ENCODE assay signal across 15 cellular contexts in the genomic region with DNA sequence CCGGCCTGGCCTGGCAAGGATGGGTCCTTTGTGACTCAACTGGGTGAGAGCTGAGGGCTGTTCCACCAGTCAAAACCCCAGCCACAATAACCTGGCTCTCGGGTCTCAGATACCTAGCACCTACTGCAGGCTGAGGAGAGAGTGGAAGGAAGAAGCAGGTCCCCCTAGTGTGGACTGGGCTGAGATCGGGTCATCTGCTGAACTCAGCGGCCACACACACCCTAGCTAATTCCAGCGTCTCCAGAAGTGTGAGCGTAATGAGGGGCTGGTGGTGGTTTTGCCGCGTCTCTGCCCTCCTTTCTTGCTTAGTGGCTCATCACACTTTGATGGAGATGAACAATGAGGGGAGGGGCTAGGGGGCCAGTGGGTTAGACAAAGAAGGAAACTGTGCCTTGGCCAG.
A peak's percentile ranks its signal among the peaks of the same experiment; 100 is the strongest.
DNase-seq lines count a peak whose midpoint lies in the region; TF ChIP-seq lines count a peak whose summit lies in the region.
"Had no signal": no experiment of that assay in that cellular context is flagged by ENCODE, and none has a peak within 500 bp of the region (broad histone marks: within the 10 kb centered on the region; RNA-seq: fewer than 3 reads in every experiment).

No MANE protein-coding gene starts in this region.

- H3K14ac ChIP-seq in H9 (ENCODE audit: insufficient read depth, low read length): peak overlapping the region; percentile 34; the same call in 1 of the 2 replicates

- H2AFZ ChIP-seq in H9 (ENCODE audit: low read length) (no peak overlapping the region), neural progenitor cell (replicated peaks) (no peak overlapping the region), smooth muscle cell (ENCODE audit: low read depth) (no peak overlapping the region)

- no peak overlapping the region for H4K91ac ChIP-seq in H9 (ENCODE audit: insufficient read length, low read depth, low read length)

- no peak overlapping the region for H3K23ac ChIP-seq in H9 (ENCODE audit: insufficient read length, low read depth, low read length)

- no peak for TF ChIP-seq CTCF in H9 (conservative IDR thresholded peaks at IDR 0.05)
- no peak for TF ChIP-seq CTCF in neural progenitor cell (IDR thresholded peaks at IDR 0.05)
- no peak for TF ChIP-seq CTCF in testis (IDR thresholded peaks at IDR 0.05)
- TF ChIP-seq CTCF in smooth muscle cell (IDR thresholded peaks at IDR 0.05; ENCODE audit: borderline replicate concordance, insufficient read depth, poor library complexity, severe bottlenecking): no peak

- H2BK20ac ChIP-seq in H9 (ENCODE audit: low read depth, low read length, poor library complexity, severe bottlenecking): peak overlapping the region; percentile 14

- H2BK120ac ChIP-seq in H9 (ENCODE audit: low read depth, low read length, poor library complexity, severe bottlenecking): peak overlapping the region; percentile 19

- H4K5ac ChIP-seq in H9 (ENCODE audit: insufficient read length, low read depth, low read length): no peak overlapping the region

- no peak overlapping the region for H3T11ph ChIP-seq in H9 (ENCODE audit: low read length)

- H3K4me3 Mint-ChIP-seq in H9 (no peak overlapping the region), neural progenitor cell (no peak overlapping the region)
- H3K4me3 Mint-ChIP-seq: CD14-positive monocyte; CD4-positive, alpha-beta T cell; CD8-positive, alpha-beta memory T cell had no signal

- H3K36me3 Mint-ChIP-seq in H9 (ENCODE audit: insufficient read depth in 1 of 3, low read depth in 3 of 3) (no peaks in the 10 kb centered on the region), neural progenitor cell (no peaks in the 10 kb centered on the region)
- H3K36me3 Mint-ChIP-seq: CD14-positive monocyte had no signal

- H2BK12ac ChIP-seq in H9 (ENCODE audit: insufficient read length, low read depth, low read length): no peak overlapping the region

- H3K4me1 Mint-ChIP-seq in H9: peaks cover 7 to 8% of the 10 kb centered on the region in 2 experiments
- H3K4me1 Mint-ChIP-seq in neural progenitor cell: peaks cover 25% of the 10 kb centered on the region
- H3K4me1 Mint-ChIP-seq: CD14-positive monocyte; CD8-positive, alpha-beta memory T cell had no signal

- no peaks in the 10 kb centered on the region for H4K20me1 ChIP-seq in H9 (ENCODE audit: control insufficient read depth, insufficient read depth, insufficient read length)
- H4K20me1 ChIP-seq in neural progenitor cell (ENCODE audit: low read depth): no peaks in the 10 kb centered on the region
- no peaks in the 10 kb centered on the region for H4K20me1 ChIP-seq in smooth muscle cell (ENCODE audit: low read depth)

- H4K8ac ChIP-seq in H9 (replicated peaks; ENCODE audit: insufficient read length, low read depth, low read length): no peak overlapping the region

- no peak overlapping the region for H3K4ac ChIP-seq in H9 (ENCODE audit: low read depth, low read length)

- H3K27ac ChIP-seq in H9 (ENCODE audit: insufficient read length, low read depth, low read length) (no peak overlapping the region), neural progenitor cell (no peak overlapping the region), testis (peak overlapping the region; percentile 41 to 60), smooth muscle cell (ENCODE audit: low read depth) (no peak overlapping the region)

- no peaks in the 10 kb centered on the region for H3F3A ChIP-seq in neural progenitor cell (ENCODE audit: low read depth)
- H3F3A ChIP-seq in smooth muscle cell (ENCODE audit: low read depth): no peaks in the 10 kb centered on the region

- H3K79me2 ChIP-seq in H9 (ENCODE audit: insufficient read depth, low read length) (no peaks in the 10 kb centered on the region), neural progenitor cell (ENCODE audit: low read depth) (no peaks in the 10 kb centered on the region), smooth muscle cell (ENCODE audit: low read depth) (no peaks in the 10 kb centered on the region)

- H3K79me1 ChIP-seq in H9 (ENCODE audit: insufficient read depth, low read depth, low read length, poor library complexity, severe bottlenecking): no peaks in the 10 kb centered on the region

- no CpG with 5 or more reads among the region's 8 CpGs for WGBS in H9 (ENCODE audit: extremely low coverage, insufficient read length, low lambda C conversion rate)
- WGBS in testis, 2 donors: 80 to 81% methylated on average over 8 of the region's 8 CpGs
- 91% methylated on average over 8 of the region's 8 CpGs for WGBS in smooth muscle cell (ENCODE audit: low lambda C conversion rate)

- no peak for DNase-seq in H9
- DNase-seq in neural progenitor cell (ENCODE audit: low spot score): peak; percentile 52
- no peak for DNase-seq in testis
- no peak for DNase-seq in activated T-cell treated with anti-CD3 and anti-CD28 coated beads for 4 hours
- DNase-seq in DMS153 (lab: John Stamatoyannopoulos, UW): no peak
- no peak for DNase-seq in smooth muscle cell (lab: John Stamatoyannopoulos, UW; ENCODE audit: unreplicated experiment)
- DNase-seq: CD4-positive, alpha-beta T cell; CD8-positive, alpha-beta memory T cell; DMS 273 treated with DMSO at 0.1 percent for 48 hours; DMS53; DMS79 treated with DMSO at 0.1 percent for 48 hours; GF-D8; GOT3; HCEC 1CT had no signal

- H3K18ac ChIP-seq in H9 (ENCODE audit: insufficient read length, low read depth, low read length): peak overlapping the region; percentile 40

- H3K56ac ChIP-seq in H9 (ENCODE audit: insufficient read length, low read depth, low read length): no peak overlapping the region

- no peak overlapping the region for H3K27ac Mint-ChIP-seq in H9
- peak overlapping the region; percentile 59 for H3K27ac Mint-ChIP-seq in neural progenitor cell
- H3K27ac Mint-ChIP-seq: CD14-positive monocyte; CD4-positive, alpha-beta T cell had no signal

- no peak overlapping the region for H2BK5ac ChIP-seq in H9 (ENCODE audit: insufficient read length, low read length)

- H3K23me2 ChIP-seq in H9 (ENCODE audit: insufficient read length, low read depth, low read length, poor library complexity, severe bottlenecking): no peaks in the 10 kb centered on the region

- TF ChIP-seq POLR2A in testis (IDR thresholded peaks at IDR 0.05): no peak

- H3K9ac ChIP-seq in H9 (ENCODE audit: extremely low read depth, insufficient read length, low read length): no peak overlapping the region
- no peak overlapping the region for H3K9ac ChIP-seq in neural progenitor cell
- H3K9ac ChIP-seq in smooth muscle cell (ENCODE audit: low read depth): no peak overlapping the region

- peaks cover 3% of the 10 kb centered on the region; the same call in 1 of the 2 replicates for H3K4me1 ChIP-seq in H9 (ENCODE audit: insufficient read depth, low read length)
- H3K4me1 ChIP-seq in neural progenitor cell: peaks cover 20% of the 10 kb centered on the region
- peaks cover 7% of the 10 kb centered on the region for H3K4me1 ChIP-seq in testis
- no peaks in the 10 kb centered on the region for H3K4me1 ChIP-seq in smooth muscle cell (ENCODE audit: low read depth)

- no peak overlapping the region; the same call in 1 of the 2 replicates for H2BK15ac ChIP-seq in H9 (ENCODE audit: low read depth, low read length)

- H3K27me3 ChIP-seq in H9 (ENCODE audit: insufficient read depth, low read length): no peaks in the 10 kb centered on the region
- H3K27me3 ChIP-seq in neural progenitor cell: no peaks in the 10 kb centered on the region
- no peaks in the 10 kb centered on the region for H3K27me3 ChIP-seq in testis
- no peaks in the 10 kb centered on the region for H3K27me3 ChIP-seq in smooth muscle cell (ENCODE audit: low read depth)

- no peak overlapping the region for H3K4me2 ChIP-seq in H9 (ENCODE audit: insufficient read depth, insufficient read length, low read length)
- H3K4me2 ChIP-seq in neural progenitor cell: peak overlapping the region; percentile 42
- H3K4me2 ChIP-seq in smooth muscle cell: no peak overlapping the region

- no peaks in the 10 kb centered on the region for H3K36me3 ChIP-seq in neural progenitor cell
- H3K36me3 ChIP-seq in testis (ENCODE audit: low read depth, missing control alignments): no peaks in the 10 kb centered on the region
- no peaks in the 10 kb centered on the region for H3K36me3 ChIP-seq in smooth muscle cell (ENCODE audit: low read depth)

- H3K9me3 Mint-ChIP-seq in H9: no peaks in the 10 kb centered on the region
- no peaks in the 10 kb centered on the region for H3K9me3 Mint-ChIP-seq in neural progenitor cell
- H3K9me3 Mint-ChIP-seq: CD4-positive, alpha-beta T cell had no signal

- H3K4me3 ChIP-seq in neural progenitor cell (no peak overlapping the region), testis (no peak overlapping the region), smooth muscle cell (no peak overlapping the region)

- no peaks in the 10 kb centered on the region for H3K9me3 ChIP-seq in H9 (ENCODE audit: control insufficient read depth, low read depth, low read length)
- H3K9me3 ChIP-seq in neural progenitor cell (ENCODE audit: low read depth): no peaks in the 10 kb centered on the region
- H3K9me3 ChIP-seq in testis: no peaks in the 10 kb centered on the region
- no peaks in the 10 kb centered on the region for H3K9me3 ChIP-seq in smooth muscle cell (replicated peaks; ENCODE audit: low read depth)

- H3K27me3 Mint-ChIP-seq in H9 (ENCODE audit: low read depth) (no peaks in the 10 kb centered on the region), neural progenitor cell (ENCODE audit: insufficient read depth, low read depth) (peaks cover 5% of the 10 kb centered on the region)
- H3K27me3 Mint-ChIP-seq: CD4-positive, alpha-beta T cell; CD8-positive, alpha-beta memory T cell had no signal

- intact Hi-C loops in testis (cut with DNase I; ENCODE audit: low total_unique reads): no loop called here

- H2AK5ac ChIP-seq in H9 (ENCODE audit: insufficient read length, low read length): no peak overlapping the region

Comparison
In these comparisons a context has a peak if more than half of its experiments do, and no peak if none do; other contexts are left out.
1. H3K27ac ChIP-seq: peak in testis (2 of 2); none in H9 (single experiment), neural progenitor cell (single experiment) and smooth muscle cell (single experiment).